ENCODE assay signal across 4 cellular contexts in genomic region chr2:45124456-45124855, GRCh38.
"Had no signal": no experiment of that assay in that cellular context is flagged by ENCODE, and none has a peak within 500 bp of the region (broad histone marks: within the 10 kb centered on the region; RNA-seq: fewer than 3 reads in every experiment).

No MANE protein-coding gene starts in this region.

- H3K27ac Mint-ChIP-seq: GM23338, H9 had no signal

- H3K4me1 Mint-ChIP-seq: GM23338, H9 had no signal

- H3K4me3 ChIP-seq: GM23338 had no signal

- H2AFZ ChIP-seq: GM23338 had no signal

- ATAC-seq: GM23338 had no signal

- H3K4me2 ChIP-seq: GM23338 had no signal

- DNase-seq: H9, HCEC 1CT, IMR-90 had no signal

- H3K4me3 Mint-ChIP-seq: GM23338, H9 had no signal

- H3K9me3 Mint-ChIP-seq: GM23338, H9 had no signal
